ENCODE assay signal across 14 cellular contexts in genomic region chr5:173866249-173867172, GRCh38. TPM values are rescaled to one million over a fixed set of nuclear protein-coding genes. Genes with fewer than 3 reads are reported as not detected.
DNase-seq lines count a peak whose midpoint lies in the region; TF ChIP-seq lines count a peak whose summit lies in the region.
"Had no signal": no experiment of that assay in that cellular context is flagged by ENCODE, and none has a peak within 500 bp of the region (broad histone marks: within the 10 kb centered on the region; RNA-seq: fewer than 3 reads in every experiment).

No MANE protein-coding gene starts in this region.

- H3K27ac Mint-ChIP-seq in neural crest cell (ENCODE audit: unreplicated experiment): peak overlapping the region; percentile 83
- H3K27ac Mint-ChIP-seq: activated naive CD8-positive, alpha-beta T cell treated with anti-CD3 and anti-CD28 coated beads, Interleukin-2, amount 50 U/mL, for 24 hours; immature natural killer cell; T-cell had no signal

- TF ChIP-seq CTCF in esophagus muscularis mucosa (IDR thresholded peaks at IDR 0.05): no peak
- TF ChIP-seq CTCF in neural crest cell (conservative IDR thresholded peaks at IDR 0.05): no peak

- H3K9me3 Mint-ChIP-seq in neural crest cell: no peaks in the 10 kb centered on the region
- H3K9me3 Mint-ChIP-seq: activated naive CD8-positive, alpha-beta T cell treated with anti-CD3 and anti-CD28 coated beads, Interleukin-2, amount 50 U/mL, for 24 hours; immature natural killer cell had no signal

- no peak for TF ChIP-seq EP300 in esophagus muscularis mucosa (IDR thresholded peaks at IDR 0.05)

- no peaks in the 10 kb centered on the region for H3K27me3 Mint-ChIP-seq in neural crest cell (ENCODE audit: low read depth)
- H3K27me3 Mint-ChIP-seq: activated naive CD8-positive, alpha-beta T cell treated with anti-CD3 and anti-CD28 coated beads, Interleukin-2, amount 50 U/mL, for 24 hours had no signal

- H3K36me3 ChIP-seq in esophagus muscularis mucosa: no peaks in the 10 kb centered on the region
- no peaks in the 10 kb centered on the region for H3K36me3 ChIP-seq in effector memory CD4-positive, alpha-beta T cell (ENCODE audit: control insufficient read depth, insufficient read depth, low read length)
- H3K36me3 ChIP-seq: ovary had no signal

- no peaks in the 10 kb centered on the region for H3K4me1 ChIP-seq in esophagus muscularis mucosa
- no peaks in the 10 kb centered on the region for H3K4me1 ChIP-seq in effector memory CD4-positive, alpha-beta T cell (ENCODE audit: control insufficient read depth, insufficient read depth, low read length, poor library complexity, severe bottlenecking)

- H3K4me1 Mint-ChIP-seq in neural crest cell: peaks cover 34% of the 10 kb centered on the region
- H3K4me1 Mint-ChIP-seq: activated naive CD8-positive, alpha-beta T cell treated with anti-CD3 and anti-CD28 coated beads, Interleukin-2, amount 50 U/mL, for 24 hours; immature natural killer cell; T-cell had no signal

- DNase-seq in Ammon's horn (ENCODE audit: low spot score) (peak; percentile 97), OCI-M1 (lab: John Stamatoyannopoulos, UW) (peak; percentile 94), esophagus muscularis mucosa (ENCODE audit: extremely low spot score) (no peak), neural crest cell (ENCODE audit: low read depth, low spot score) (no peak), DMS153 (lab: John Stamatoyannopoulos, UW) (no peak)
- DNase-seq in activated CD4-positive, CD25-positive, alpha-beta regulatory T cell (lab: John Stamatoyannopoulos, UW): no peak
- DNase-seq in effector memory CD4-positive, alpha-beta T cell: no peak
- no peak for DNase-seq in activated CD4-positive, alpha-beta T cell treated with anti-CD3 and anti-CD28 coated beads for 1 hour
- DNase-seq: activated naive CD8-positive, alpha-beta T cell treated with anti-CD3 and anti-CD28 coated beads, Interleukin-2, amount 50 U/mL, for 24 hours; immature natural killer cell; MM.1S; NCI-H748 treated with DMSO at 0.1 percent for 48 hours; ovary had no signal

- 82% methylated on average over 22 of the region's 28 CpGs for WGBS in esophagus muscularis mucosa

- H3K4me3 ChIP-seq in esophagus muscularis mucosa: no peak overlapping the region
- H3K4me3 ChIP-seq in effector memory CD4-positive, alpha-beta T cell (ENCODE audit: insufficient read depth, low read depth, low read length, poor library complexity, severe bottlenecking): no peak overlapping the region
- H3K4me3 ChIP-seq: ovary had no signal

- no peaks in the 10 kb centered on the region for H3K9me3 ChIP-seq in esophagus muscularis mucosa
- H3K9me3 ChIP-seq in effector memory CD4-positive, alpha-beta T cell (ENCODE audit: control insufficient read depth, low read length): no peaks in the 10 kb centered on the region
- H3K9me3 ChIP-seq: ovary had no signal

- H3K27me3 ChIP-seq in esophagus muscularis mucosa: no peaks in the 10 kb centered on the region
- H3K27me3 ChIP-seq in effector memory CD4-positive, alpha-beta T cell (replicated peaks; ENCODE audit: control insufficient read depth, insufficient read depth, low read length, poor library complexity, severe bottlenecking): no peaks in the 10 kb centered on the region
- H3K27me3 ChIP-seq: ovary had no signal

- intact Hi-C loops in esophagus muscularis mucosa (cut with DNase I): no loop called here

- H3K27ac ChIP-seq in esophagus muscularis mucosa (replicated peaks in 1 of 4): peak overlapping the region in 3 of 4 donors; percentile 23 to 48 (median 41)
- no peak overlapping the region for H3K27ac ChIP-seq in effector memory CD4-positive, alpha-beta T cell (ENCODE audit: insufficient read depth, low read length, poor library complexity, severe bottlenecking)
- H3K27ac ChIP-seq: ovary had no signal

- TF ChIP-seq POLR2A in esophagus muscularis mucosa (IDR thresholded peaks at IDR 0.05; ENCODE audit: low read depth): no peak

- H3K36me3 Mint-ChIP-seq in neural crest cell (ENCODE audit: low read depth): no peaks in the 10 kb centered on the region
- H3K36me3 Mint-ChIP-seq: immature natural killer cell, T-cell had no signal

- H3K4me3 Mint-ChIP-seq in neural crest cell: no peak overlapping the region
- H3K4me3 Mint-ChIP-seq: activated naive CD8-positive, alpha-beta T cell treated with anti-CD3 and anti-CD28 coated beads, Interleukin-2, amount 50 U/mL, for 24 hours; immature natural killer cell; T-cell had no signal

RNA-seq across cellular contexts. Expression of gene CPEB4, which starts 21.6 kb away (rescaled TPM):
- total RNA-seq in esophagus muscularis mucosa (10 to 100 TPM; 44.9 to 96.4 (median 54.4) TPM), neural crest cell (11.0 and 11.3 TPM in 2 replicates)

Comparison
In these comparisons a context has a peak if more than half of its experiments do, and no peak if none do; other contexts are left out.
1. DNase-seq: peak in Ammon's horn (single experiment) and OCI-M1 (single experiment); none in esophagus muscularis mucosa (single experiment), neural crest cell (single experiment), activated CD4-positive, CD25-positive, alpha-beta regulatory T cell (0 of 4), effector memory CD4-positive, alpha-beta T cell (0 of 3), activated CD4-positive, alpha-beta T cell treated with anti-CD3 and anti-CD28 coated beads for 1 hour (single experiment) and DMS153 (single experiment).